In genomic region chr1:235866207-235866912, GRCh38 we compare ENCODE assay signal across 8 cellular contexts. TPM values are rescaled to one million over a fixed set of nuclear protein-coding genes. Genes with fewer than 3 reads are reported as not detected.
A peak's percentile ranks its signal among the peaks of the same experiment; 100 is the strongest.
DNase-seq lines count a peak whose midpoint lies in the region; ATAC-seq and TF ChIP-seq lines count a peak whose summit lies in the region.

LYST (minus strand) TSS chr1:235866906; CDS start chr1:235830417, 36,489 bp downstream.

- peak within 1 kb of the TSS; percentile 85 to 99 (median 98) for H3K4me3 Mint-ChIP-seq in CD4-positive, CD25-positive, alpha-beta regulatory T cell
- peak within 1 kb of the TSS; percentile 98 for H3K4me3 Mint-ChIP-seq in activated T-helper 2 cell treated with anti-CD3 and anti-CD28 coated beads, Interferon-gamma antibody, Interleukin-2, Interleukin-4, amounts not matched to agents 10 μg/mL and 5 μg/mL and 100 μg/mL, durations not matched to agents 14 hours and 24 hours and 36 hours (ENCODE audit: low read depth)
- H3K4me3 Mint-ChIP-seq in neural crest cell, result peak within 1 kb of the TSS; percentile 96
- peak within 1 kb of the TSS; percentile 98 for H3K4me3 Mint-ChIP-seq in type B pancreatic cell

- H3K4me1 Mint-ChIP-seq in CD4-positive, CD25-positive, alpha-beta regulatory T cell, result peaks cover 18 to 67% (median 50%) of the 10 kb centered on the region in 4 donors
- H3K4me1 Mint-ChIP-seq in activated T-helper 2 cell treated with anti-CD3 and anti-CD28 coated beads, Interferon-gamma antibody, Interleukin-2, Interleukin-4, amounts not matched to agents 10 μg/mL and 5 μg/mL and 100 μg/mL, durations not matched to agents 14 hours and 24 hours and 36 hours (ENCODE audit: low read depth), result peaks cover 53% of the 10 kb centered on the region
- H3K4me1 Mint-ChIP-seq in neural crest cell (peaks cover 24% of the 10 kb centered on the region), type B pancreatic cell (ENCODE audit: unreplicated experiment) (peaks cover 11% of the 10 kb centered on the region)

- no peaks in the 10 kb centered on the region for H3K9me3 ChIP-seq in CD4-positive, CD25-positive, alpha-beta regulatory T cell (ENCODE audit: control insufficient read depth in 2 of 2, low read length in 2 of 2)
- no peaks in the 10 kb centered on the region for H3K9me3 ChIP-seq in PC-9 (ENCODE audit: insufficient read depth, low read depth)

- H3K9me2 ChIP-seq in PC-9 (ENCODE audit: insufficient read depth), result no peaks in the 10 kb centered on the region

- peak; percentile 68 for TF ChIP-seq CTCF in PC-9 (conservative IDR thresholded peaks at IDR 0.05)
- TF ChIP-seq CTCF in fibroblast of villous mesenchyme (IDR thresholded peaks at IDR 0.05; ENCODE audit: insufficient read depth, low read depth, low read length), result peak; percentile 54
- peak; percentile 53 for TF ChIP-seq CTCF in neural crest cell (conservative IDR thresholded peaks at IDR 0.05)
- TF ChIP-seq CTCF in type B pancreatic cell (conservative IDR thresholded peaks at IDR 0.05), result peak; percentile 53

- H3K4me2 ChIP-seq in PC-9, result peak within 1 kb of the TSS; percentile 94

- CTCF ChIA-PET in PC-9 (lab: Charles Lee), result interaction anchor here (0.6 to 2.6 kb wide), 6 partner anchors 9 to 105 kb away, joined by 3 to 22 read pairs (median 4); no protein-coding TSS in a partner anchor

- H3K27me3 ChIP-seq in CD4-positive, CD25-positive, alpha-beta regulatory T cell (ENCODE audit: control insufficient read depth, insufficient read depth, low read length), result no peaks in the 10 kb centered on the region
- H3K27me3 ChIP-seq in PC-9 (ENCODE audit: insufficient read depth, low read depth), result no peaks in the 10 kb centered on the region

- peak; percentile 36 to 40 for ATAC-seq in CD4-positive, CD25-positive, alpha-beta regulatory T cell (ENCODE audit: low read depth in 2 of 2)
- peak; percentile 42 for ATAC-seq in GM19328 (IDR thresholded peaks at IDR 0.05; ENCODE audit: unreplicated experiment)
- peak; percentile 61 for ATAC-seq in HG03378 (IDR thresholded peaks at IDR 0.05; ENCODE audit: unreplicated experiment)

- no peaks in the 10 kb centered on the region for H3K9me3 Mint-ChIP-seq in CD4-positive, CD25-positive, alpha-beta regulatory T cell
- no peaks in the 10 kb centered on the region for H3K9me3 Mint-ChIP-seq in activated T-helper 2 cell treated with anti-CD3 and anti-CD28 coated beads, Interferon-gamma antibody, Interleukin-2, Interleukin-4, amounts not matched to agents 10 μg/mL and 5 μg/mL and 100 μg/mL, durations not matched to agents 14 hours and 24 hours and 36 hours
- H3K9me3 Mint-ChIP-seq in neural crest cell, result no peaks in the 10 kb centered on the region
- no peaks in the 10 kb centered on the region for H3K9me3 Mint-ChIP-seq in type B pancreatic cell

- DNase-seq in CD4-positive, CD25-positive, alpha-beta regulatory T cell, result peak in 2 of 3 donors; percentile 39 to 66
- DNase-seq in PC-9, result peak; percentile 56 to 58
- DNase-seq in activated T-helper 2 cell treated with anti-CD3 and anti-CD28 coated beads, Interferon-gamma antibody, Interleukin-2, Interleukin-4, amounts not matched to agents 10 μg/mL and 5 μg/mL and 100 μg/mL, durations not matched to agents 14 hours and 24 hours and 36 hours (ENCODE audit: low spot score), result peak; percentile 52
- DNase-seq in fibroblast of villous mesenchyme (ENCODE audit: low read depth), result peak; percentile 69
- DNase-seq in neural crest cell (ENCODE audit: low read depth, low spot score), result peak; percentile 28
- DNase-seq in type B pancreatic cell (ENCODE audit: extremely low spot score, unreplicated experiment), result no peak

- H2AFZ ChIP-seq in PC-9, result peak within 1 kb of the TSS; percentile 95

- peaks cover 23% of the 10 kb centered on the region; the same call in 1 of the 2 replicates for H3K79me2 ChIP-seq in PC-9 (ENCODE audit: low read depth)

- H3K27ac Mint-ChIP-seq in CD4-positive, CD25-positive, alpha-beta regulatory T cell, result peak within 1 kb of the TSS; percentile 95 to 99 (median 97)
- peak within 1 kb of the TSS; percentile 99 for H3K27ac Mint-ChIP-seq in activated T-helper 2 cell treated with anti-CD3 and anti-CD28 coated beads, Interferon-gamma antibody, Interleukin-2, Interleukin-4, amounts not matched to agents 10 μg/mL and 5 μg/mL and 100 μg/mL, durations not matched to agents 14 hours and 24 hours and 36 hours
- H3K27ac Mint-ChIP-seq in neural crest cell (ENCODE audit: unreplicated experiment), result peak within 1 kb of the TSS; percentile 99
- peak within 1 kb of the TSS; percentile 88 for H3K27ac Mint-ChIP-seq in type B pancreatic cell

- BruUV-seq in PC-9 (replicated peaks; lab: Mats Ljungman, UMichigan), result no TSS peak

- peak within 1 kb of the TSS; percentile 97 for H3K4me3 ChIP-seq in CD4-positive, CD25-positive, alpha-beta regulatory T cell (ENCODE audit: low read depth, low read length)
- peak within 1 kb of the TSS; percentile 88 for H3K4me3 ChIP-seq in PC-9
- peak within 1 kb of the TSS; percentile 92 for H3K4me3 ChIP-seq in fibroblast of villous mesenchyme (ENCODE audit: low read depth, low read length)

- peaks cover 38% of the 10 kb centered on the region for H3K4me1 ChIP-seq in CD4-positive, CD25-positive, alpha-beta regulatory T cell (ENCODE audit: control insufficient read depth, insufficient read depth, low read length, poor library complexity, severe bottlenecking)
- H3K4me1 ChIP-seq in PC-9 (replicated peaks; ENCODE audit: insufficient read depth), result peaks cover 19% of the 10 kb centered on the region

- no peaks in the 10 kb centered on the region for H4K20me1 ChIP-seq in PC-9 (ENCODE audit: insufficient read depth)

- peak within 1 kb of the TSS; percentile 100 for H3K27ac ChIP-seq in CD4-positive, CD25-positive, alpha-beta regulatory T cell (ENCODE audit: insufficient read depth, low read length, poor library complexity, severe bottlenecking)
- H3K27ac ChIP-seq in PC-9, result peak within 1 kb of the TSS; percentile 53

- no peaks in the 10 kb centered on the region for H3K36me3 Mint-ChIP-seq in CD4-positive, CD25-positive, alpha-beta regulatory T cell
- H3K36me3 Mint-ChIP-seq in activated T-helper 2 cell treated with anti-CD3 and anti-CD28 coated beads, Interferon-gamma antibody, Interleukin-2, Interleukin-4, amounts not matched to agents 10 μg/mL and 5 μg/mL and 100 μg/mL, durations not matched to agents 14 hours and 24 hours and 36 hours (ENCODE audit: low read depth), result peaks cover 48% of the 10 kb centered on the region
- H3K36me3 Mint-ChIP-seq in neural crest cell (ENCODE audit: low read depth) (no peaks in the 10 kb centered on the region), type B pancreatic cell (no peaks in the 10 kb centered on the region)

- H3F3A ChIP-seq in PC-9 (ENCODE audit: insufficient read depth, low read depth), result peaks cover 8% of the 10 kb centered on the region; the same call in 1 of the 2 replicates

- intact Hi-C loops in PC-9 (cut with micrococcal nuclease; ENCODE audit: unreplicated experiment), result loop anchor here (1.0 kb wide), 3 partner anchors 44 to 105 kb away; no protein-coding TSS in a partner anchor
- intact Hi-C loops in activated T-helper 2 cell treated with anti-CD3 and anti-CD28 coated beads, Interferon-gamma antibody, Interleukin-2, Interleukin-4, amounts not matched to agents 10 μg/mL and 5 μg/mL and 100 μg/mL, durations not matched to agents 14 hours and 24 hours and 36 hours (cut with micrococcal nuclease), result loop anchor here (5.0 kb wide), 2 partner anchors 531 to 539 kb away; partner anchors contain the start of genes ARID4B and GGPS1

- no peaks in the 10 kb centered on the region for H3K27me3 Mint-ChIP-seq in CD4-positive, CD25-positive, alpha-beta regulatory T cell
- H3K27me3 Mint-ChIP-seq in activated T-helper 2 cell treated with anti-CD3 and anti-CD28 coated beads, Interferon-gamma antibody, Interleukin-2, Interleukin-4, amounts not matched to agents 10 μg/mL and 5 μg/mL and 100 μg/mL, durations not matched to agents 14 hours and 24 hours and 36 hours (ENCODE audit: low read depth), result no peaks in the 10 kb centered on the region
- H3K27me3 Mint-ChIP-seq in neural crest cell (ENCODE audit: low read depth), result peaks cover 27% of the 10 kb centered on the region
- H3K27me3 Mint-ChIP-seq in type B pancreatic cell, result peaks cover 15% of the 10 kb centered on the region

- POLR2A ChIA-PET in PC-9 (lab: Charles Lee; ENCODE audit: unreplicated experiment), result interaction anchor here (0.6 kb wide), 1 partner anchor 651 kb away, joined by 14 read pairs; no protein-coding TSS in a partner anchor

- H3K36me3 ChIP-seq in CD4-positive, CD25-positive, alpha-beta regulatory T cell (ENCODE audit: control insufficient read depth, insufficient read depth, low read length), result peaks cover 2% of the 10 kb centered on the region
- H3K36me3 ChIP-seq in PC-9 (ENCODE audit: low read depth), result no peaks in the 10 kb centered on the region

RNA-seq across cellular contexts. Expression of gene LYST, which starts in this region (rescaled TPM):
- total RNA-seq in CD4-positive, CD25-positive, alpha-beta regulatory T cell, result 32.5 TPM
- 10 to 100 TPM in 1 of 4 donors, 1 to 10 TPM in 3; 8.1 to 10.3 (median 9.2) TPM for polyA plus RNA-seq in CD4-positive, CD25-positive, alpha-beta regulatory T cell
- total RNA-seq in PC-9 (2021), result 13.6 and 14.1 TPM in 2 replicates
- 98.6 and 110 TPM in 2 replicates for total RNA-seq in activated T-helper 2 cell treated with anti-CD3 and anti-CD28 coated beads, Interferon-gamma antibody, Interleukin-2, Interleukin-4, amounts not matched to agents 10 μg/mL and 5 μg/mL and 100 μg/mL, durations not matched to agents 14 hours and 24 hours and 36 hours
- total RNA-seq in fibroblast of villous mesenchyme, result 56.7 and 88.9 TPM in 2 replicates
- total RNA-seq in neural crest cell, result 5.3 and 6.1 TPM in 2 replicates
- total RNA-seq in type B pancreatic cell (ENCODE audit: low replicate concordance), result 9.1 and 9.7 TPM in 2 replicates
